Comparison of ENCODE assay signal across 17 cellular contexts in the genomic region with DNA sequence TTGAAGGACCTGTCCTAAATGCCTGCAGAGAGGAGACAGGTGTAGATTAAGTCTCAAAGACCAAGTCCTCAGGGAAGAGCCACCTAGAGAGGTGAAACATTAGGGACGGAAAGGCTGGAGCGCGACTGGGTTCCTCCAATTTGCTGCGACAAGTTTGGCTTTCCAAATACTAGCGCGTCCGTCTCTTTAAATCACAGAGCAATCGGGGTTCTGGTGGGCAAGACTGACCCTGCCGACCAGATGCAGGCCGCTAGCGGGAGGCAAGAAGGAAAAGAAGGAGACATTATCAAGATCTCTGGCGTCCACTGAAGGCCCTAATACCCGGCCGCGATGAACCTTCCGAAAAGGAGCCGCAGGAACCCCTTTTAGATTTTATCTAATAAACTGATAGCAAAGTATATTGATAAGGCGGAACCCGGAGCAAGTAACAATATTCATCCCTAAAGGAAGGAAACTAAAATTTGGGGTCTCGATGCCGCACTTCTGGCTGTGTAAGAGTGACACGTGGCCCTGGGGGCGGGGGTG.
"Had no signal": no experiment of that assay in that cellular context is flagged by ENCODE, and none has a peak within 500 bp of the region (broad histone marks: within the 10 kb centered on the region; RNA-seq: fewer than 3 reads in every experiment).

No MANE protein-coding gene starts in this region.

- H3K36me3 ChIP-seq: left lung, thyroid gland had no signal

- H3K9me3 ChIP-seq: left lung, thyroid gland had no signal

- H3K4me3 ChIP-seq: left lung, thyroid gland had no signal

- H3K4me3 Mint-ChIP-seq: activated T-cell treated with anti-CD3 and anti-CD28 coated beads, Interleukin-2, amount 50 U/mL, for 72 hours; dendritic cell treated with granulocyte-macrophage colony-stimulating factor and Interleukin-4, amounts not matched to agents 40 ng/mL and 50 ng/mL, for 4 days; effector memory CD8-positive, alpha-beta T cell had no signal

- ATAC-seq: activated naive CD4-positive, alpha-beta T cell treated with anti-CD3 and anti-CD28 coated beads, Interleukin-2, amount 50 U/mL, for 72 hours; activated T-cell treated with anti-CD3 and anti-CD28 coated beads, Interleukin-2, amount 50 U/mL, for 72 hours; effector memory CD8-positive, alpha-beta T cell; foreskin keratinocyte; left lung had no signal

- H3K79me2 ChIP-seq: parathyroid adenoma had no signal

- H3K9me3 Mint-ChIP-seq: activated naive CD4-positive, alpha-beta T cell treated with anti-CD3 and anti-CD28 coated beads, Interleukin-2, amount 50 U/mL, for 72 hours; activated T-cell treated with anti-CD3 and anti-CD28 coated beads, Interleukin-2, amount 50 U/mL, for 72 hours; dendritic cell treated with granulocyte-macrophage colony-stimulating factor and Interleukin-4, amounts not matched to agents 40 ng/mL and 50 ng/mL, for 4 days; effector memory CD8-positive, alpha-beta T cell had no signal

- H3K27ac ChIP-seq: epithelial cell of prostate, foreskin keratinocyte, left lung, parathyroid adenoma, thyroid gland, VCaP had no signal

- H2AFZ ChIP-seq: parathyroid adenoma had no signal

- H3K27me3 ChIP-seq: thyroid gland had no signal

- H3K4me1 ChIP-seq: foreskin keratinocyte, parathyroid adenoma had no signal

- DNase-seq: activated CD4-positive, alpha-beta T cell treated with anti-CD3 and anti-CD28 coated beads for 1 hour; activated gamma-delta T cell; activated T-cell treated with anti-CD3 and anti-CD28 coated beads, Interleukin-2, amount 50 U/mL, for 72 hours; effector memory CD8-positive, alpha-beta T cell; foreskin keratinocyte; hippocampal formation; stimulated activated naive CD4-positive, alpha-beta T cell; SW 1271; T-helper 2 cell; thyroid gland had no signal

- H3K27ac Mint-ChIP-seq: activated naive CD4-positive, alpha-beta T cell treated with anti-CD3 and anti-CD28 coated beads, Interleukin-2, amount 50 U/mL, for 72 hours; activated T-cell treated with anti-CD3 and anti-CD28 coated beads, Interleukin-2, amount 50 U/mL, for 72 hours; dendritic cell treated with granulocyte-macrophage colony-stimulating factor and Interleukin-4, amounts not matched to agents 40 ng/mL and 50 ng/mL, for 4 days; effector memory CD8-positive, alpha-beta T cell had no signal

- FAIRE-seq: kidney had no signal

- H3K9ac ChIP-seq: parathyroid adenoma had no signal
